23 cellular contexts compared by ENCODE assay signal in the genomic region with DNA sequence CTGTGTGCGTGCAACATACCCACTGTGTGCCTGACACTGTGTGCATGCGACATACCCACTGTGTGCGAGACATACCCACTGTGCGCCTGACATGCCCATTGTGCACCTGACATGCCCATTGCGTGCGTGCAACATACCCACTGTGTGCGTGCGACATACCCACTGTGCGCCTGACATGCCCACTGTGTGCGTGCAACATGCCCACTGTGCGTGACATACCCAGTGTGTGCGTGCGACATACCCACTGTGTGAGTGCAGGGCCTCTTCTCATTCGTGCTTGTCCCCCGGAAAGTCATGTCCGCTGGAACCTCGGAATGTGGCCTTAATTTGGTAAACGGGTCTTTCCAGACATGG. TPM values are rescaled to one million over a fixed set of nuclear protein-coding genes. Genes with fewer than 3 reads are reported as not detected.
DNase-seq lines count a peak whose midpoint lies in the region; ATAC-seq and TF ChIP-seq lines count a peak whose summit lies in the region.
"Had no signal": no experiment of that assay in that cellular context is flagged by ENCODE, and none has a peak within 500 bp of the region (broad histone marks: within the 10 kb centered on the region; RNA-seq: fewer than 3 reads in every experiment).

No MANE protein-coding gene starts in this region.

- no peak overlapping the region for H2BK15ac ChIP-seq in IMR-90 (ENCODE audit: low read depth, low read length)

- dilution Hi-C loops in IMR-90 (cut with HindIII; ENCODE audit: low sequenced_read_pairs, unreplicated experiment), result no loop called here

- peaks cover 7% of the 10 kb centered on the region for H3K36me3 ChIP-seq in IMR-90 (ENCODE audit: control insufficient read depth, insufficient read depth, low read length)
- H3K36me3 ChIP-seq in trophoblast cell (ENCODE audit: control insufficient read depth in 1 of 2, insufficient read depth in 2 of 2, low read length in 2 of 2), result peaks cover 10% of the 10 kb centered on the region in 2 experiments
- H3K36me3 ChIP-seq in breast epithelium, result no peaks in the 10 kb centered on the region

- no TSS peak for BruUV-seq in IMR-90 (replicated peaks; lab: Mats Ljungman, UMichigan)

- TF ChIP-seq RAD21 in IMR-90 (IDR thresholded peaks at IDR 0.05; ENCODE audit: low read length), result no peak

- H3K9me1 ChIP-seq in IMR-90 (ENCODE audit: insufficient read depth, low read length), result peaks cover 21% of the 10 kb centered on the region

- H4K91ac ChIP-seq in IMR-90 (ENCODE audit: insufficient read depth, low read depth, low read length) (no peak overlapping the region), trophoblast cell (ENCODE audit: low read depth, low read length) (no peak overlapping the region)

- 94% methylated on average over 15 of the region's 18 CpGs; no CpG with 5 or more reads in 1 of the 2 experiments for WGBS in IMR-90 (ENCODE audit: extremely low coverage in 2 of 2, insufficient read length in 1 of 2), 2 experiments
- WGBS in trophoblast cell (ENCODE audit: extremely low coverage, insufficient coverage, insufficient read length), result no CpG with 5 or more reads among the region's 18 CpGs

- TF ChIP-seq CTCF in IMR-90 (conservative IDR thresholded peaks at IDR 0.05; ENCODE audit: low read depth, low read length) (no peak), breast epithelium (IDR thresholded peaks at IDR 0.05) (no peak)

- no peak overlapping the region for H3K4ac ChIP-seq in IMR-90 (ENCODE audit: low read depth, low read length)
- no peak overlapping the region for H3K4ac ChIP-seq in trophoblast cell (ENCODE audit: low read depth, low read length)

- no peak overlapping the region for H3K4me3 ChIP-seq in IMR-90 (ENCODE audit: insufficient read depth, low read depth, low read length)
- H3K4me3 ChIP-seq in trophoblast cell (ENCODE audit: low read depth, low read length), result peak overlapping the region; percentile 60
- H3K4me3 ChIP-seq in breast epithelium, result no peak overlapping the region
- H3K4me3 ChIP-seq: Peyer's patch, SK-N-MC had no signal

- H3K9ac ChIP-seq in IMR-90 (ENCODE audit: low read depth, low read length), result no peak overlapping the region
- no peak overlapping the region for H3K9ac ChIP-seq in trophoblast cell (ENCODE audit: low read length)

- H3K56ac ChIP-seq in IMR-90 (ENCODE audit: extremely low read depth, insufficient read depth, low read length), result no peak overlapping the region

- no peak overlapping the region for H2BK12ac ChIP-seq in trophoblast cell (ENCODE audit: low read length)

- no peak overlapping the region for H2BK120ac ChIP-seq in IMR-90 (ENCODE audit: low read depth, low read length)
- no peak overlapping the region for H2BK120ac ChIP-seq in trophoblast cell (ENCODE audit: insufficient read depth, low read length, poor library complexity)

- H2BK20ac ChIP-seq in IMR-90 (ENCODE audit: low read depth, low read length), result no peak overlapping the region

- CTCF ChIA-PET in IMR-90 (lab: Yijun Ruan, JAX), result no interaction called here

- no peak overlapping the region for H3K4me2 ChIP-seq in IMR-90 (ENCODE audit: low read depth, low read length)
- H3K4me2 ChIP-seq in trophoblast cell (ENCODE audit: low read length), result no peak overlapping the region

- H4K12ac ChIP-seq in trophoblast cell (ENCODE audit: low read depth, low read length), result no peak overlapping the region

- H3K27ac ChIP-seq in IMR-90 (ENCODE audit: insufficient read depth, low read length) (no peak overlapping the region), trophoblast cell (ENCODE audit: low read depth, low read length) (no peak overlapping the region), breast epithelium (no peak overlapping the region)
- H3K27ac ChIP-seq: Peyer's patch, SK-N-MC had no signal

- H4K5ac ChIP-seq in IMR-90 (ENCODE audit: low read depth, low read length), result no peak overlapping the region

- H3K14ac ChIP-seq in IMR-90 (replicated peaks; ENCODE audit: low read depth, low read length) (no peak overlapping the region), trophoblast cell (ENCODE audit: low read length) (no peak overlapping the region)

- DNase-seq in IMR-90 (no peak), trophoblast cell (no peak), breast epithelium (ENCODE audit: low spot score in 2 of 2) (no peak)
- no peak for DNase-seq in stimulated activated CD4-positive, alpha-beta T cell treated with anti-CD3 and anti-CD28 coated beads, Interleukin-4, amount 100 ng/mL, for 1 hour
- DNase-seq: C1 segment of cervical spinal cord; Caco-2; CD8-positive, alpha-beta T cell; DMS79 treated with DMSO at 0.1 percent for 48 hours; GF-D8; H7; HFFc6; NCI-H1105; NCI-H1436 treated with DMSO at 0.1 percent for 48 hours; NCI-H187 treated with DMSO at 0.1 percent for 48 hours; NCI-H2107; NCI-H446 treated with DMSO at 0.1 percent for 48 hours; NCI-H526; Peyer's patch; SHP77 treated with DMSO at 0.1 percent for 48 hours had no signal

- H2BK5ac ChIP-seq in IMR-90 (ENCODE audit: low read depth, low read length, poor library complexity, severe bottlenecking) (no peak overlapping the region), trophoblast cell (ENCODE audit: low read depth, low read length, poor library complexity) (no peak overlapping the region)

- ATAC-seq in IMR-90 (ENCODE audit: low read depth) (no peak), esophagus mucosa (peak; percentile 0), HG03139 (IDR thresholded peaks at IDR 0.05; ENCODE audit: unreplicated experiment) (no peak)
- ATAC-seq: CD8-positive, alpha-beta T cell had no signal

- H3K18ac ChIP-seq in IMR-90 (ENCODE audit: low read depth, low read length), result no peak overlapping the region
- H3K18ac ChIP-seq in trophoblast cell (ENCODE audit: low read length), result no peak overlapping the region

- peak overlapping the region; percentile 18 for H2AFZ ChIP-seq in IMR-90 (replicated peaks; ENCODE audit: low read length, poor library complexity)
- no peak overlapping the region for H2AFZ ChIP-seq in trophoblast cell (ENCODE audit: insufficient read depth, low read length, poor library complexity)

- intact Hi-C loops in IMR-90 (cut with micrococcal nuclease), result no loop called here
- intact Hi-C loops in breast epithelium (cut with DNase I; ENCODE audit: low total_unique reads), result no loop called here

- in situ Hi-C loops in IMR-90 (cut with MboI; ENCODE audit: low sequenced_read_pairs), result no loop called here

- peaks cover 7% of the 10 kb centered on the region for H3K79me2 ChIP-seq in trophoblast cell (ENCODE audit: control insufficient read depth, insufficient read depth, low read length, poor library complexity)

- H4K8ac ChIP-seq in IMR-90 (ENCODE audit: low read depth in 2 of 2, low read length in 2 of 2), result no peak overlapping the region
- no peak overlapping the region for H4K8ac ChIP-seq in trophoblast cell (ENCODE audit: low read depth, low read length)

- POLR2A ChIA-PET in IMR-90 (lab: Charles Lee; ENCODE audit: unreplicated experiment), result no interaction called here

- no peak overlapping the region for H2AK5ac ChIP-seq in IMR-90 (ENCODE audit: low read depth, low read length)
- H2AK5ac ChIP-seq in trophoblast cell (ENCODE audit: low read length), result no peak overlapping the region

- H3K27me3 ChIP-seq in IMR-90 (ENCODE audit: control insufficient read depth, insufficient read depth, low read length) (no peaks in the 10 kb centered on the region; the same call in 1 of the 2 replicates), trophoblast cell (ENCODE audit: insufficient read depth, low read length) (no peaks in the 10 kb centered on the region), breast epithelium (no peaks in the 10 kb centered on the region)
- H3K27me3 ChIP-seq: Peyer's patch had no signal

- peaks cover 6% of the 10 kb centered on the region; the same call in 1 of the 2 replicates for H4K20me1 ChIP-seq in IMR-90 (ENCODE audit: insufficient read depth, low read length)

- H3K9me3 ChIP-seq in IMR-90 (ENCODE audit: control insufficient read depth, insufficient read depth, low read length) (no peaks in the 10 kb centered on the region), trophoblast cell (ENCODE audit: insufficient read depth, low read depth, low read length) (peaks cover 10% of the 10 kb centered on the region), breast epithelium (no peaks in the 10 kb centered on the region)
- H3K9me3 ChIP-seq: Caco-2, Peyer's patch had no signal

- H3K23ac ChIP-seq in IMR-90 (ENCODE audit: low read depth, low read length), result no peak overlapping the region
- peak overlapping the region; percentile 0 for H3K23ac ChIP-seq in trophoblast cell (ENCODE audit: low read length)

- H2AK9ac ChIP-seq in IMR-90 (replicated peaks; ENCODE audit: low read depth, low read length, poor library complexity), result no peak overlapping the region

- TF ChIP-seq POLR2A in IMR-90 (IDR thresholded peaks at IDR 0.05; ENCODE audit: low read depth, low read length), result no peak
- TF ChIP-seq POLR2A in breast epithelium (IDR thresholded peaks at IDR 0.05), result no peak

- peaks cover 4% of the 10 kb centered on the region for H3K4me1 ChIP-seq in IMR-90 (ENCODE audit: control insufficient read depth, insufficient read depth, low read length)
- peaks cover 7 to 8% of the 10 kb centered on the region in 2 experiments for H3K4me1 ChIP-seq in trophoblast cell (ENCODE audit: control insufficient read depth in 1 of 2, insufficient read depth in 2 of 2, low read length in 2 of 2)
- H3K4me1 ChIP-seq in breast epithelium, result peaks cover 5 to 8% of the 10 kb centered on the region in 2 donors

- peaks cover 10 to 25% of the 10 kb centered on the region in 2 experiments for H3K79me1 ChIP-seq in IMR-90 (ENCODE audit: low read depth in 1 of 2, low read length in 2 of 2)
- peaks cover 5% of the 10 kb centered on the region for H3K79me1 ChIP-seq in trophoblast cell (ENCODE audit: low read length)

TF ChIP-seq in IMR-90, 13 proteins besides CTCF, POLR2A, EP300 and RAD21 (continues in another document):
- TF ChIP-seq MAFK (IDR thresholded peaks at IDR 0.05; ENCODE audit: low read depth, low read length) (no peak), CEBPB (IDR thresholded peaks at IDR 0.05; ENCODE audit: low read depth, low read length) (no peak)

TF ChIP-seq in PFSK-1, 5 proteins besides CTCF, POLR2A, EP300 and RAD21 (continues in another document):
- TF ChIP-seq POLR2AphosphoS5 (IDR thresholded peaks at IDR 0.05; ENCODE audit: low read depth, low read length), result no peak

RNA-seq across cellular contexts. Expression of a gene that starts 2.2 kb away (rescaled TPM):
- total RNA-seq in IMR-90 (2012; rRNA removed), result 18.3 and 23.3 TPM in 2 replicates
- 18.1 and 20.2 TPM in 2 replicates for polyA plus RNA-seq in IMR-90 (2012; rRNA removed)
- 12.4 and 18.5 TPM in 2 replicates for polyA plus RNA-seq in IMR-90 (2012; cell fraction: cytosol; rRNA removed)
- polyA plus RNA-seq in IMR-90 (2012; cell fraction: nucleus; rRNA removed; ENCODE audit: low replicate concordance), result 28.8 and 33.8 TPM in 2 replicates
- 131 TPM for polyA plus RNA-seq in PFSK-1 (2012; ENCODE audit: insufficient read length, low read depth)
- total RNA-seq in esophagus mucosa, result 30.8 TPM
- 21.7 and 21.9 TPM in 2 replicates for polyA plus RNA-seq in trophoblast cell (2013)
- 10 to 100 TPM; 15.4 to 22.9 (median 16.5) TPM for total RNA-seq in breast epithelium

RNA-seq across cellular contexts. Expression of a gene that starts 11.0 kb away (rescaled TPM):
- 6.1 and 6.9 TPM in 2 replicates for total RNA-seq in IMR-90 (2012; rRNA removed)
- 71.7 and 87.4 TPM in 2 replicates for polyA plus RNA-seq in IMR-90 (2012; rRNA removed)
- polyA plus RNA-seq in IMR-90 (2012; cell fraction: cytosol; rRNA removed), result 31.9 and 61.6 TPM in 2 replicates
- 16.5 and 24.5 TPM in 2 replicates for polyA plus RNA-seq in IMR-90 (2012; cell fraction: nucleus; rRNA removed; ENCODE audit: low replicate concordance)
- 112 TPM for polyA plus RNA-seq in PFSK-1 (2012; ENCODE audit: insufficient read length, low read depth)
- 2,371 TPM for total RNA-seq in esophagus mucosa
- 112 and 114 TPM in 2 replicates for polyA plus RNA-seq in trophoblast cell (2013)
- total RNA-seq in breast epithelium, result 10 to 100 TPM; 12.1 to 16.8 (median 16.8) TPM

Comparison
In these comparisons a context has a peak if more than half of its experiments do, and no peak if none do; other contexts are left out.
1. RNA of a gene that starts 11.0 kb away (total RNA-seq): 2,371 TPM in esophagus mucosa (single experiment); 12.1 to 16.8 TPM in breast epithelium and 6.1 to 6.9 TPM in IMR-90; every median in the first group is over 100 times any median in the second.